10 cellular contexts compared by ENCODE assay signal in genomic region chr18:79570266-79571201, GRCh38.
DNase-seq lines count a peak whose midpoint lies in the region; ATAC-seq and TF ChIP-seq lines count a peak whose summit lies in the region.
"Had no signal": no experiment of that assay in that cellular context is flagged by ENCODE, and none has a peak within 500 bp of the region (broad histone marks: within the 10 kb centered on the region; RNA-seq: fewer than 3 reads in every experiment).

No MANE protein-coding gene starts in this region.

- peak overlapping the region; percentile 11; the same call in 1 of the 2 replicates for H3K4me3 ChIP-seq in IMR-90 (ENCODE audit: insufficient read depth, low read depth, low read length)
- no peak overlapping the region for H3K4me3 ChIP-seq in mesendoderm (ENCODE audit: low read length)

- no peaks in the 10 kb centered on the region for H3K27me3 ChIP-seq in IMR-90 (ENCODE audit: control insufficient read depth, insufficient read depth, low read length)
- H3K27me3 ChIP-seq in mesendoderm (ENCODE audit: insufficient read depth, low read length, poor library complexity): no peaks in the 10 kb centered on the region

- intact Hi-C loops in IMR-90 (cut with micrococcal nuclease): no loop called here

- CTCF ChIA-PET in IMR-90 (lab: Yijun Ruan, JAX) (no interaction called here), WTC11 (lab: Charles Lee) (no interaction called here)

- no peak for TF ChIP-seq CTCF in IMR-90 (conservative IDR thresholded peaks at IDR 0.05; ENCODE audit: low read depth, low read length)
- TF ChIP-seq CTCF in WTC11 (IDR thresholded peaks at IDR 0.05): no peak

- peak overlapping the region; percentile 59 for H3K4ac ChIP-seq in IMR-90 (ENCODE audit: low read depth, low read length)
- no peak overlapping the region for H3K4ac ChIP-seq in mesendoderm (ENCODE audit: low read depth, low read length)

- H2BK15ac ChIP-seq in IMR-90 (ENCODE audit: low read depth, low read length) (peak overlapping the region; percentile 86; the same call in 2 of the 3 replicates), mesendoderm (replicated peaks; ENCODE audit: low read depth) (no peak overlapping the region)

- peak; percentile 71 for ATAC-seq in IMR-90 (ENCODE audit: low read depth)
- ATAC-seq in GM18502 (IDR thresholded peaks at IDR 0.05; ENCODE audit: poor library complexity, unreplicated experiment): no peak
- no peak for ATAC-seq in WTC11
- ATAC-seq: activated CD8-positive, alpha-beta memory T cell treated with anti-CD3 and anti-CD28 coated beads, Interleukin-2, amount 10 ng/mL, durations not matched to agents 7 days and 5 days had no signal

- H2BK20ac ChIP-seq in IMR-90 (ENCODE audit: low read depth, low read length): peak overlapping the region; percentile 41; the same call in 1 of the 2 replicates

- no peaks in the 10 kb centered on the region for H3K27me3 Mint-ChIP-seq in activated naive CD8-positive, alpha-beta T cell treated with anti-CD3 and anti-CD28 coated beads for 36 hours
- peaks cover 5% of the 10 kb centered on the region; the same call in 1 of the 2 replicates for H3K27me3 Mint-ChIP-seq in WTC11 (ENCODE audit: low read depth)

- H3K14ac ChIP-seq in IMR-90 (replicated peaks; ENCODE audit: low read depth, low read length): peak overlapping the region; percentile 15

- TF ChIP-seq RAD21 in IMR-90 (IDR thresholded peaks at IDR 0.05; ENCODE audit: low read length): no peak

- peaks cover 10% of the 10 kb centered on the region for H3K4me1 Mint-ChIP-seq in activated naive CD8-positive, alpha-beta T cell treated with anti-CD3 and anti-CD28 coated beads for 36 hours
- peaks cover 26% of the 10 kb centered on the region for H3K4me1 Mint-ChIP-seq in WTC11

- no CpG with 5 or more reads among the region's 26 CpGs for WGBS in IMR-90 (ENCODE audit: extremely low coverage in 2 of 2, insufficient read length in 1 of 2), 2 experiments
- no CpG with 5 or more reads among the region's 26 CpGs for WGBS in mesendoderm (ENCODE audit: extremely low coverage, insufficient coverage, low lambda C conversion rate)

- H3K18ac ChIP-seq in IMR-90 (ENCODE audit: low read depth, low read length) (peak overlapping the region; percentile 50), mesendoderm (ENCODE audit: low read length) (no peak overlapping the region)

- H2AFZ ChIP-seq in IMR-90 (replicated peaks; ENCODE audit: low read length, poor library complexity): peak overlapping the region; percentile 83

- H4K5ac ChIP-seq in IMR-90 (ENCODE audit: low read depth, low read length) (peak overlapping the region; percentile 23; the same call in 1 of the 2 replicates), mesendoderm (ENCODE audit: low read length) (no peak overlapping the region)

- H2AK9ac ChIP-seq in IMR-90 (replicated peaks; ENCODE audit: low read depth, low read length, poor library complexity): peak overlapping the region; percentile 42

- peak overlapping the region; percentile 62; the same call in 1 of the 2 replicates for H3K23ac ChIP-seq in IMR-90 (ENCODE audit: low read depth, low read length)
- no peak overlapping the region for H3K23ac ChIP-seq in mesendoderm (ENCODE audit: low read length)

- no peak overlapping the region for H3K27ac Mint-ChIP-seq in activated naive CD8-positive, alpha-beta T cell treated with anti-CD3 and anti-CD28 coated beads for 36 hours
- H3K27ac Mint-ChIP-seq in WTC11: no peak overlapping the region
- H3K27ac Mint-ChIP-seq: activated CD8-positive, alpha-beta memory T cell treated with anti-CD3 and anti-CD28 coated beads, Interleukin-2, amount 10 ng/mL, durations not matched to agents 7 days and 5 days had no signal

- H3K36me3 ChIP-seq in IMR-90 (ENCODE audit: control insufficient read depth, insufficient read depth, low read length) (no peaks in the 10 kb centered on the region), mesendoderm (ENCODE audit: control insufficient read depth, insufficient read depth, low read length) (no peaks in the 10 kb centered on the region)

- H4K20me1 ChIP-seq in IMR-90 (ENCODE audit: insufficient read depth, low read length): no peaks in the 10 kb centered on the region

- H2BK120ac ChIP-seq in IMR-90 (ENCODE audit: low read depth, low read length) (peak overlapping the region; percentile 28; the same call in 1 of the 2 replicates), mesendoderm (ENCODE audit: low read depth, low read length) (no peak overlapping the region)

- POLR2A ChIA-PET in IMR-90 (lab: Charles Lee; ENCODE audit: unreplicated experiment): no interaction called here
- POLR2A ChIA-PET in WTC11 (lab: Charles Lee): no interaction called here

- H3K4me1 ChIP-seq in IMR-90 (ENCODE audit: control insufficient read depth, insufficient read depth, low read length) (peaks cover 23% of the 10 kb centered on the region), mesendoderm (ENCODE audit: control insufficient read depth, low read depth, low read length) (peaks cover 16% of the 10 kb centered on the region)

- in situ Hi-C loops in IMR-90 (cut with MboI; ENCODE audit: low sequenced_read_pairs): no loop called here

- H3K9ac ChIP-seq in IMR-90 (ENCODE audit: low read depth, low read length) (peak overlapping the region; percentile 13), mesendoderm (ENCODE audit: low read length) (no peak overlapping the region)

- H3K56ac ChIP-seq in IMR-90 (ENCODE audit: extremely low read depth, insufficient read depth, low read length) (peak overlapping the region; percentile 14; the same call in 1 of the 2 replicates), mesendoderm (ENCODE audit: low read length) (peak overlapping the region; percentile 37)

- H2AK5ac ChIP-seq in IMR-90 (ENCODE audit: low read depth, low read length) (peak overlapping the region; percentile 63; the same call in 1 of the 2 replicates), mesendoderm (ENCODE audit: low read length) (no peak overlapping the region)

- H4K8ac ChIP-seq in IMR-90 (ENCODE audit: low read depth in 2 of 2, low read length in 2 of 2): peak overlapping the region; percentile 66 to 76
- H4K8ac ChIP-seq in mesendoderm (ENCODE audit: low read depth, low read length): no peak overlapping the region

- H3K4me2 ChIP-seq in IMR-90 (ENCODE audit: low read depth, low read length): peak overlapping the region; percentile 67
- no peak overlapping the region for H3K4me2 ChIP-seq in mesendoderm (ENCODE audit: low read length)

- H3K79me2 ChIP-seq in mesendoderm (ENCODE audit: control insufficient read depth, insufficient read depth, low read length): no peaks in the 10 kb centered on the region

- DNase-seq in Daoy (ENCODE audit: low read depth) (peak; percentile 80), IMR-90 (peak; percentile 87), mesendoderm (peak; percentile 38), NCI-H510A treated with DMSO at 0.1 percent for 48 hours (lab: John Stamatoyannopoulos, UW) (no peak), kidney glomerular epithelial cell (lab: John Stamatoyannopoulos, UW) (no peak), WTC11 (ENCODE audit: low spot score) (no peak)
- peak; percentile 18 for DNase-seq in activated naive CD8-positive, alpha-beta T cell treated with anti-CD3 and anti-CD28 coated beads for 36 hours
- DNase-seq: activated CD8-positive, alpha-beta memory T cell treated with anti-CD3 and anti-CD28 coated beads, Interleukin-2, amount 10 ng/mL, durations not matched to agents 7 days and 5 days; NCI-H2227 treated with DMSO at 0.1 percent for 48 hours had no signal

- H3K79me1 ChIP-seq in IMR-90 (ENCODE audit: low read depth in 1 of 2, low read length in 2 of 2) (no peaks in the 10 kb centered on the region), mesendoderm (ENCODE audit: low read length) (no peaks in the 10 kb centered on the region)

- peaks cover 7% of the 10 kb centered on the region for H3K9me3 ChIP-seq in IMR-90 (ENCODE audit: control insufficient read depth, insufficient read depth, low read length)

- no peak overlapping the region for H3K4me3 Mint-ChIP-seq in activated naive CD8-positive, alpha-beta T cell treated with anti-CD3 and anti-CD28 coated beads for 36 hours
- H3K4me3 Mint-ChIP-seq in WTC11: no peak overlapping the region
- H3K4me3 Mint-ChIP-seq: activated CD8-positive, alpha-beta memory T cell treated with anti-CD3 and anti-CD28 coated beads, Interleukin-2, amount 10 ng/mL, durations not matched to agents 7 days and 5 days had no signal

- peaks cover 12% of the 10 kb centered on the region for H3K9me3 Mint-ChIP-seq in activated naive CD8-positive, alpha-beta T cell treated with anti-CD3 and anti-CD28 coated beads for 36 hours
- H3K9me3 Mint-ChIP-seq in WTC11: peaks cover 17% of the 10 kb centered on the region

- no TSS peak for BruUV-seq in IMR-90 (replicated peaks; lab: Mats Ljungman, UMichigan)

- peaks cover 7% of the 10 kb centered on the region for H3K36me3 Mint-ChIP-seq in activated naive CD8-positive, alpha-beta T cell treated with anti-CD3 and anti-CD28 coated beads for 36 hours
- H3K36me3 Mint-ChIP-seq in WTC11: peaks cover 11% of the 10 kb centered on the region

- peaks cover 9% of the 10 kb centered on the region for H3K9me1 ChIP-seq in IMR-90 (ENCODE audit: insufficient read depth, low read length)

- H2BK5ac ChIP-seq in IMR-90 (ENCODE audit: low read depth, low read length, poor library complexity, severe bottlenecking) (peak overlapping the region; percentile 61), mesendoderm (ENCODE audit: low read length) (no peak overlapping the region)

- TF ChIP-seq POLR2A in IMR-90 (IDR thresholded peaks at IDR 0.05; ENCODE audit: low read depth, low read length): peak; percentile 42

- H4K91ac ChIP-seq in IMR-90 (ENCODE audit: insufficient read depth, low read depth, low read length): peak overlapping the region; percentile 45; the same call in 1 of the 2 replicates

- H3K27ac ChIP-seq in IMR-90 (ENCODE audit: insufficient read depth, low read length): peak overlapping the region; percentile 74
- H3K27ac ChIP-seq in mesendoderm (ENCODE audit: low read depth, low read length): no peak overlapping the region

- dilution Hi-C loops in IMR-90 (cut with HindIII; ENCODE audit: low sequenced_read_pairs, unreplicated experiment): no loop called here

TF ChIP-seq in IMR-90, 13 proteins besides CTCF, POLR2A, EP300 and RAD21 (continues in another document):
- TF ChIP-seq NFE2L2 (IDR thresholded peaks at IDR 0.05; ENCODE audit: low read depth, low read length) (no peak), CHD1 (IDR thresholded peaks at IDR 0.05; ENCODE audit: low read depth, low read length) (no peak), MXI1 (IDR thresholded peaks at IDR 0.05; ENCODE audit: borderline replicate concordance, low read depth, low read length) (no peak), SMC3 (IDR thresholded peaks at IDR 0.05; ENCODE audit: low read depth, low read length) (no peak), RFX5 (IDR thresholded peaks at IDR 0.05; ENCODE audit: low read depth, low read length) (no peak)

TF ChIP-seq in WTC11, 78 proteins besides CTCF, POLR2A, EP300 and RAD21 (continues in another document):
- TF ChIP-seq CREM (CRISPR knock-in tag; IDR thresholded peaks at IDR 0.05): no peak

Comparison
In these comparisons a context has a peak if more than half of its experiments do, and no peak if none do; other contexts are left out.
1. DNase-seq: peak in Daoy (single experiment), IMR-90 (single experiment), activated naive CD8-positive, alpha-beta T cell treated with anti-CD3 and anti-CD28 coated beads for 36 hours (single experiment) and mesendoderm (single experiment); none in NCI-H510A treated with DMSO at 0.1 percent for 48 hours (single experiment), kidney glomerular epithelial cell (single experiment) and WTC11 (single experiment).